In the genomic region with DNA sequence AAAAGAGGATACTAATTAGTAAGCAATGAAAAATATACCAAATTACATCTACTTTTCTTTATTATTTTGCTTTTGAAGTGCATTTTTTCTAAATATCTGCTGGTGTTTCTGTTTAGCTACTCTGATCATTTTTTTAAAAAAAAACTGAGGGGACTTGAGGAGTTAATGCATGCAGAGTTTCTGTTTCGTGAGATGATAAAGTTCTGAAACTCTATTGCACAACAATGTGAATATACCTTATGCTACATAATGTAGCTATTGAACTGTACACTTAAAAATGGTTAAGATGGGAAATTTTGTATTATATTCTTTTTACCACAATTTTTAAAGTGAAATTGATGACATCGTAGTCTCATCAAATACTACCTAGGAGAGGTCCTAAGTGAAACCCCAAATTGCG, we compare ENCODE assay signal across 1 cellular context.
TF ChIP-seq lines count a peak whose summit lies in the region.

No MANE protein-coding gene starts in this region.

TF ChIP-seq in GM12878, 131 proteins besides CTCF, POLR2A, EP300 and RAD21:
- TF ChIP-seq, protein P1, sequence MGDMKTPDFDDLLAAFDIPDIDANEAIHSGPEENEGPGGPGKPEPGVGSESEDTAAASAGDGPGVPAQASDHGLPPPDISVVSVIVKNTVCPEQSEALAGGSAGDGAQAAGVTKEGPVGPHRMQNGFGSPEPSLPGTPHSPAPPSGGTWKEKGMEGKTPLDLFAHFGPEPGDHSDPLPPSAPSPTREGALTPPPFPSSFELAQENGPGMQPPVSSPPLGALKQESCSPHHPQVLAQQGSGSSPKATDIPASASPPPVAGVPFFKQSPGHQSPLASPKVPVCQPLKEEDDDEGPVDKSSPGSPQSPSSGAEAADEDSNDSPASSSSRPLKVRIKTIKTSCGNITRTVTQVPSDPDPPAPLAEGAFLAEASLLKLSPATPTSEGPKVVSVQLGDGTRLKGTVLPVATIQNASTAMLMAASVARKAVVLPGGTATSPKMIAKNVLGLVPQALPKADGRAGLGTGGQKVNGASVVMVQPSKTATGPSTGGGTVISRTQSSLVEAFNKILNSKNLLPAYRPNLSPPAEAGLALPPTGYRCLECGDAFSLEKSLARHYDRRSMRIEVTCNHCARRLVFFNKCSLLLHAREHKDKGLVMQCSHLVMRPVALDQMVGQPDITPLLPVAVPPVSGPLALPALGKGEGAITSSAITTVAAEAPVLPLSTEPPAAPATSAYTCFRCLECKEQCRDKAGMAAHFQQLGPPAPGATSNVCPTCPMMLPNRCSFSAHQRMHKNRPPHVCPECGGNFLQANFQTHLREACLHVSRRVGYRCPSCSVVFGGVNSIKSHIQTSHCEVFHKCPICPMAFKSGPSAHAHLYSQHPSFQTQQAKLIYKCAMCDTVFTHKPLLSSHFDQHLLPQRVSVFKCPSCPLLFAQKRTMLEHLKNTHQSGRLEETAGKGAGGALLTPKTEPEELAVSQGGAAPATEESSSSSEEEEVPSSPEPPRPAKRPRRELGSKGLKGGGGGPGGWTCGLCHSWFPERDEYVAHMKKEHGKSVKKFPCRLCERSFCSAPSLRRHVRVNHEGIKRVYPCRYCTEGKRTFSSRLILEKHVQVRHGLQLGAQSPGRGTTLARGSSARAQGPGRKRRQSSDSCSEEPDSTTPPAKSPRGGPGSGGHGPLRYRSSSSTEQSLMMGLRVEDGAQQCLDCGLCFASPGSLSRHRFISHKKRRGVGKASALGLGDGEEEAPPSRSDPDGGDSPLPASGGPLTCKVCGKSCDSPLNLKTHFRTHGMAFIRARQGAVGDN (IDR thresholded peaks at IDR 0.05): no peak
- TF ChIP-seq, protein P2, sequence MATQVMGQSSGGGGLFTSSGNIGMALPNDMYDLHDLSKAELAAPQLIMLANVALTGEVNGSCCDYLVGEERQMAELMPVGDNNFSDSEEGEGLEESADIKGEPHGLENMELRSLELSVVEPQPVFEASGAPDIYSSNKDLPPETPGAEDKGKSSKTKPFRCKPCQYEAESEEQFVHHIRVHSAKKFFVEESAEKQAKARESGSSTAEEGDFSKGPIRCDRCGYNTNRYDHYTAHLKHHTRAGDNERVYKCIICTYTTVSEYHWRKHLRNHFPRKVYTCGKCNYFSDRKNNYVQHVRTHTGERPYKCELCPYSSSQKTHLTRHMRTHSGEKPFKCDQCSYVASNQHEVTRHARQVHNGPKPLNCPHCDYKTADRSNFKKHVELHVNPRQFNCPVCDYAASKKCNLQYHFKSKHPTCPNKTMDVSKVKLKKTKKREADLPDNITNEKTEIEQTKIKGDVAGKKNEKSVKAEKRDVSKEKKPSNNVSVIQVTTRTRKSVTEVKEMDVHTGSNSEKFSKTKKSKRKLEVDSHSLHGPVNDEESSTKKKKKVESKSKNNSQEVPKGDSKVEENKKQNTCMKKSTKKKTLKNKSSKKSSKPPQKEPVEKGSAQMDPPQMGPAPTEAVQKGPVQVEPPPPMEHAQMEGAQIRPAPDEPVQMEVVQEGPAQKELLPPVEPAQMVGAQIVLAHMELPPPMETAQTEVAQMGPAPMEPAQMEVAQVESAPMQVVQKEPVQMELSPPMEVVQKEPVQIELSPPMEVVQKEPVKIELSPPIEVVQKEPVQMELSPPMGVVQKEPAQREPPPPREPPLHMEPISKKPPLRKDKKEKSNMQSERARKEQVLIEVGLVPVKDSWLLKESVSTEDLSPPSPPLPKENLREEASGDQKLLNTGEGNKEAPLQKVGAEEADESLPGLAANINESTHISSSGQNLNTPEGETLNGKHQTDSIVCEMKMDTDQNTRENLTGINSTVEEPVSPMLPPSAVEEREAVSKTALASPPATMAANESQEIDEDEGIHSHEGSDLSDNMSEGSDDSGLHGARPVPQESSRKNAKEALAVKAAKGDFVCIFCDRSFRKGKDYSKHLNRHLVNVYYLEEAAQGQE (IDR thresholded peaks at IDR 0.05; ENCODE audit: low read depth, low read length): no peak
- TF ChIP-seq PML (IDR thresholded peaks at IDR 0.05; ENCODE audit: low read length) (no peak), CBX3 (IDR thresholded peaks at IDR 0.05; ENCODE audit: borderline replicate concordance, low read depth) (no peak), SP1 (IDR thresholded peaks at IDR 0.05; ENCODE audit: low read depth, low read length) (no peak), ZNF622 (IDR thresholded peaks at IDR 0.05) (no peak), ZNF24 (IDR thresholded peaks at IDR 0.05) (peak; percentile 75), ASH2L (IDR thresholded peaks at IDR 0.05; ENCODE audit: borderline replicate concordance, low read depth) (no peak), ATF7 (IDR thresholded peaks at IDR 0.05; ENCODE audit: low read depth) (0 out of 2 replicates have a peak, but pooled peaks have one; percentile 19), KAT2A (conservative IDR thresholded peaks at IDR 0.05; ENCODE audit: control insufficient read depth, low read depth, low read length) (no peak)
TF ChIP-seq in GM12878: peak in this region for 2.
